Comparison of ENCODE assay signal across 34 cellular contexts in genomic region chr11:24880962-24881361, GRCh38.
DNase-seq lines count a peak whose midpoint lies in the region; ATAC-seq, FAIRE-seq and TF ChIP-seq lines count a peak whose summit lies in the region.
"Had no signal": no experiment of that assay in that cellular context is flagged by ENCODE, and none has a peak within 500 bp of the region (broad histone marks: within the 10 kb centered on the region; RNA-seq: fewer than 3 reads in every experiment).

No MANE protein-coding gene starts in this region.

- CTCF ChIA-PET in SK-N-SH (lab: Yijun Ruan, JAX) = no interaction called here

- H3K27ac ChIP-seq in SK-N-SH (ENCODE audit: low read depth in 2 of 2, low read length in 1 of 2) (no peak overlapping the region), MM.1S (ENCODE audit: low read length) (no peak overlapping the region), astrocyte (ENCODE audit: low read depth, low read length) (no peak overlapping the region)
- H3K27ac ChIP-seq: 22Rv1; A549; BLaER1; BLaER1 treated with 17β-estradiol and CSF1 and Interleukin-3, amounts not matched to agents 10 nM and 100 nM; C4-2B had no signal

- no peaks in the 10 kb centered on the region for H3K9me3 Mint-ChIP-seq in astrocyte (ENCODE audit: unreplicated experiment)

- H3F3A ChIP-seq in SK-N-SH (replicated peaks; ENCODE audit: insufficient read depth) (no peaks in the 10 kb centered on the region), MM.1S (ENCODE audit: insufficient read depth, low read length) (no peaks in the 10 kb centered on the region)

- H3K27me3 ChIP-seq in SK-N-SH (ENCODE audit: insufficient read depth) (no peaks in the 10 kb centered on the region), MM.1S (replicated peaks; ENCODE audit: insufficient read depth, low read length) (no peaks in the 10 kb centered on the region), astrocyte (ENCODE audit: insufficient read depth, low read length) (no peaks in the 10 kb centered on the region)
- H3K27me3 ChIP-seq: BE2C; BLaER1; BLaER1 treated with 17β-estradiol and CSF1 and Interleukin-3, amounts not matched to agents 10 nM and 100 nM had no signal

- TF ChIP-seq EP300 in SK-N-SH (IDR thresholded peaks at IDR 0.05; ENCODE audit: borderline replicate concordance in 1 of 2, low read depth in 1 of 2, low read length in 1 of 2) = no peak

- no peak for TF ChIP-seq RAD21 in SK-N-SH (IDR thresholded peaks at IDR 0.05; ENCODE audit: low read length)

- H3K9me3 ChIP-seq in SK-N-SH (no peaks in the 10 kb centered on the region), MM.1S (replicated peaks; ENCODE audit: insufficient read depth, low read length) (no peaks in the 10 kb centered on the region), astrocyte (ENCODE audit: insufficient read depth, low read depth, low read length) (no peaks in the 10 kb centered on the region)
- H3K9me3 ChIP-seq: A549; BE2C; BLaER1; BLaER1 treated with 17β-estradiol and CSF1 and Interleukin-3, amounts not matched to agents 10 nM and 100 nM; Caco-2 had no signal

- H3K9me2 ChIP-seq in SK-N-SH (no peaks in the 10 kb centered on the region), MM.1S (replicated peaks; ENCODE audit: insufficient read depth, low read length) (no peaks in the 10 kb centered on the region)

- TF ChIP-seq CTCF in SK-N-SH (IDR thresholded peaks at IDR 0.05) = no peak
- no peak for TF ChIP-seq CTCF in MM.1S (IDR thresholded peaks at IDR 0.05; ENCODE audit: low read length)
- TF ChIP-seq CTCF in astrocyte (IDR thresholded peaks at IDR 0.05; ENCODE audit: insufficient read depth, low read depth, low read length) = no peak

- no peak overlapping the region for H2AFZ ChIP-seq in SK-N-SH (ENCODE audit: low read depth)
- H2AFZ ChIP-seq in MM.1S (ENCODE audit: low read length) = no peak overlapping the region
- no peak overlapping the region for H2AFZ ChIP-seq in astrocyte (ENCODE audit: low read depth, low read length)

- no peaks in the 10 kb centered on the region for H3K4me1 Mint-ChIP-seq in astrocyte (ENCODE audit: low read depth, unreplicated experiment)
- H3K4me1 Mint-ChIP-seq: B cell; CD14-positive monocyte; CD4-positive, alpha-beta memory T cell; CD4-positive, CD25-positive, alpha-beta regulatory T cell; CD8-positive, alpha-beta memory T cell had no signal

- no peak overlapping the region for H3K27ac Mint-ChIP-seq in astrocyte (ENCODE audit: unreplicated experiment)
- H3K27ac Mint-ChIP-seq: B cell; CD4-positive, alpha-beta T cell; CD4-positive, CD25-positive, alpha-beta regulatory T cell; CD8-positive, alpha-beta memory T cell; CD8-positive, alpha-beta T cell had no signal

- no peaks in the 10 kb centered on the region for H4K20me1 ChIP-seq in SK-N-SH (ENCODE audit: insufficient read depth)
- no peaks in the 10 kb centered on the region for H4K20me1 ChIP-seq in MM.1S (ENCODE audit: insufficient read depth, low read length)
- no peaks in the 10 kb centered on the region for H4K20me1 ChIP-seq in astrocyte (ENCODE audit: insufficient read depth, low read length)
- H4K20me1 ChIP-seq: BLaER1; BLaER1 treated with 17β-estradiol and CSF1 and Interleukin-3, amounts not matched to agents 10 nM and 100 nM had no signal

- 2% methylated on average over 1 of the region's 1 CpG for WGBS in SK-N-SH (ENCODE audit: low lambda C conversion rate)

- H3K36me3 ChIP-seq in SK-N-SH (replicated peaks in 1 of 2; ENCODE audit: control insufficient read depth in 1 of 2, insufficient read depth in 2 of 2, low read length in 1 of 2) = no peaks in the 10 kb centered on the region
- no peaks in the 10 kb centered on the region for H3K36me3 ChIP-seq in MM.1S (replicated peaks; ENCODE audit: insufficient read depth, low read length)
- H3K36me3 ChIP-seq in astrocyte (ENCODE audit: insufficient read depth, low read length) = no peaks in the 10 kb centered on the region
- H3K36me3 ChIP-seq: BE2C; BLaER1; BLaER1 treated with 17β-estradiol and CSF1 and Interleukin-3, amounts not matched to agents 10 nM and 100 nM had no signal

- no peak overlapping the region for H3K4me3 Mint-ChIP-seq in astrocyte (ENCODE audit: unreplicated experiment)
- H3K4me3 Mint-ChIP-seq: B cell; CD14-positive monocyte; CD4-positive, alpha-beta memory T cell; CD4-positive, alpha-beta T cell; CD4-positive, CD25-positive, alpha-beta regulatory T cell; CD8-positive, alpha-beta memory T cell; CD8-positive, alpha-beta T cell had no signal

- H3K4me2 ChIP-seq in SK-N-SH = no peak overlapping the region
- no peak overlapping the region for H3K4me2 ChIP-seq in MM.1S (ENCODE audit: low read depth, low read length)
- no peak overlapping the region for H3K4me2 ChIP-seq in astrocyte (ENCODE audit: low read length)
- H3K4me2 ChIP-seq: A549; BLaER1; BLaER1 treated with 17β-estradiol and CSF1 and Interleukin-3, amounts not matched to agents 10 nM and 100 nM had no signal

- H3K4me1 ChIP-seq in SK-N-SH (ENCODE audit: control insufficient read depth in 1 of 2, insufficient read depth in 2 of 2, low read depth in 1 of 2, low read length in 1 of 2) = no peaks in the 10 kb centered on the region
- H3K4me1 ChIP-seq in MM.1S (ENCODE audit: low read length) = peaks cover 5% of the 10 kb centered on the region; the same call in 1 of the 2 replicates
- H3K4me1 ChIP-seq in astrocyte (ENCODE audit: insufficient read depth, low read length) = no peaks in the 10 kb centered on the region
- H3K4me1 ChIP-seq: A549; BE2C; BLaER1; BLaER1 treated with 17β-estradiol and CSF1 and Interleukin-3, amounts not matched to agents 10 nM and 100 nM; Caco-2 had no signal

- POLR2A ChIA-PET in SK-N-SH (lab: Yijun Ruan, JAX) = no interaction called here

- ATAC-seq in SK-N-SH treated with all-trans-retinoic acid at 6 μM for 48 hours = no peak
- ATAC-seq: A549; CD8-positive, alpha-beta T cell had no signal

- no peaks in the 10 kb centered on the region for H3K27me3 Mint-ChIP-seq in astrocyte (ENCODE audit: low read depth, unreplicated experiment)
- H3K27me3 Mint-ChIP-seq: B cell; CD4-positive, alpha-beta memory T cell; CD4-positive, alpha-beta T cell; CD4-positive, CD25-positive, alpha-beta regulatory T cell; CD8-positive, alpha-beta memory T cell had no signal

- H3K4me3 ChIP-seq in SK-N-SH (ENCODE audit: low read depth in 2 of 2, low read length in 1 of 2) = no peak overlapping the region
- no peak overlapping the region for H3K4me3 ChIP-seq in MM.1S (ENCODE audit: low read length)
- no peak overlapping the region for H3K4me3 ChIP-seq in astrocyte (ENCODE audit: insufficient read depth, low read depth, low read length)
- H3K4me3 ChIP-seq: A549; BLaER1; BLaER1 treated with 17β-estradiol and CSF1 and Interleukin-3, amounts not matched to agents 10 nM and 100 nM had no signal

- H3K79me2 ChIP-seq in SK-N-SH (ENCODE audit: insufficient read depth) (no peaks in the 10 kb centered on the region), MM.1S (ENCODE audit: low read length) (no peaks in the 10 kb centered on the region), astrocyte (ENCODE audit: insufficient read depth, low read length) (no peaks in the 10 kb centered on the region)

- no peak for FAIRE-seq in astrocyte (lab: Jason Lieb, UNC)
- FAIRE-seq: A549, D721Med had no signal

- H3K9ac ChIP-seq in SK-N-SH (no peak overlapping the region), MM.1S (ENCODE audit: low read length) (no peak overlapping the region), astrocyte (ENCODE audit: low read length) (no peak overlapping the region)
- H3K9ac ChIP-seq: BLaER1; BLaER1 treated with 17β-estradiol and CSF1 and Interleukin-3, amounts not matched to agents 10 nM and 100 nM had no signal

- H3K36me3 Mint-ChIP-seq in astrocyte (ENCODE audit: low read depth, unreplicated experiment) = no peaks in the 10 kb centered on the region
- H3K36me3 Mint-ChIP-seq: CD14-positive monocyte; CD4-positive, alpha-beta memory T cell; CD4-positive, CD25-positive, alpha-beta regulatory T cell; CD8-positive, alpha-beta memory T cell; CD8-positive, alpha-beta T cell had no signal

- no peak for DNase-seq in SK-N-SH
- DNase-seq in MM.1S = peak; percentile 4
- peak; percentile 1 for DNase-seq in astrocyte (ENCODE audit: low read depth)
- DNase-seq in germinal center (ENCODE audit: low spot score) = no peak
- DNase-seq in T1000 (lab: John Stamatoyannopoulos, UW) = no peak
- DNase-seq: 8988T; ACHN; AML-193; BE2C; C1 segment of cervical spinal cord; Caco-2; Calu3; CD4-positive, alpha-beta memory T cell; CD4-positive, alpha-beta T cell; CD4-positive, CD25-positive, alpha-beta regulatory T cell; CD8-positive, alpha-beta memory T cell; CD8-positive, alpha-beta T cell; COR-L47; DMS 273 treated with DMSO at 0.1 percent for 48 hours; DMS153; DMS53; DMS79; DMS79 treated with DMSO at 0.1 percent for 48 hours; DND-41; EL had no signal

TF ChIP-seq in SK-N-SH treated with all-trans-retinoic acid at 6 μM for 48 hours, 23 proteins besides CTCF, POLR2A, EP300 and RAD21:
- no peak for TF ChIP-seq BACH2 (CRISPR knock-in tag; IDR thresholded peaks at IDR 0.05; ENCODE audit: borderline replicate concordance)
- peak; percentile 92 for TF ChIP-seq ISL1 (CRISPR knock-in tag; IDR thresholded peaks at IDR 0.05)
- TF ChIP-seq ZNF8 (CRISPR knock-in tag; IDR thresholded peaks at IDR 0.05) = no peak
- no peak for TF ChIP-seq ZNF565 (CRISPR knock-in tag; conservative IDR thresholded peaks at IDR 0.05; ENCODE audit: low read depth)

TF ChIP-seq in SK-N-SH, 30 proteins besides CTCF, POLR2A, EP300 and RAD21 (continues in another document):
- TF ChIP-seq POLR2AphosphoS5 (IDR thresholded peaks at IDR 0.05; ENCODE audit: low read depth, low read length) = no peak
- no peak for TF ChIP-seq TEAD4 (IDR thresholded peaks at IDR 0.05; ENCODE audit: borderline replicate concordance, insufficient read depth)

Comparison
In these comparisons a context has a peak if more than half of its experiments do, and no peak if none do; other contexts are left out.
1. DNase-seq: peak in MM.1S (single experiment) and astrocyte (single experiment); none in SK-N-SH (single experiment), germinal center (single experiment) and T1000 (single experiment).